ENCODE assay signal across 8 cellular contexts in the genomic region with DNA sequence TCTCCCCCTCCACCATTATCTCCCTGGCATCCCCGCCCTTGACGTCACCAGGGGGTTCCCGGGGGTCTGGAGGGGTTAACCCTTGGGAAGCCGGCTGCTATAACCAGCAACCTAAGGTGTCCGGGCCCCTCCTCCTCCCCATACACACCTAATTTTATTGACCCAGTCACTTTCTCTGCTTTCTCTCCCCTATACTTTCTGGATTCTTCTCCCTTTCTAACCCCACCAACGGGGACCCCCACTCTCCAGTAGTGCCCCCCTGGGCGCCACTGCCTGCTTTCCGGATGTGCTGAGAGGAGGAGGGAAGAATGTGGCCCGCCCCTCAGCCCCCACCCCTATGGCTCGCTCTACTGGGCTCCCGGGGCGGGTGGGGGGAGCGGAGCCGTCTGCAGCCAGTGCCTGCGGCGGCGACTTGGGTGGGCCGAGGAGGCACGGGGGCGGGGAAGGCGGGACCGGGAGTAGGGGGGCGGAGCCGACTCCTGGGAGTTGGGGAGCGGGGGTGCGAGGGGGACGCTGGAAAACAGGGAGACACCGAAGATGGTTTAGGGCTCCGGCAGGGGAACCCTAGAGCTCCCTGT. TPM values are rescaled to one million over a fixed set of nuclear protein-coding genes. Genes with fewer than 3 reads are reported as not detected.
A peak's percentile ranks its signal among the peaks of the same experiment; 100 is the strongest.
DNase-seq lines count a peak whose midpoint lies in the region; ATAC-seq lines count a peak whose summit lies in the region.

No MANE protein-coding gene starts in this region.

- peaks cover 20% of the 10 kb centered on the region for H3K27me3 Mint-ChIP-seq in activated CD4-positive, alpha-beta T cell treated with anti-CD3 and anti-CD28 coated beads, Interleukin-2, amount 10 ng/mL, durations not matched to agents 24 days and 14 days

- H3K9me3 Mint-ChIP-seq in activated CD4-positive, alpha-beta T cell treated with anti-CD3 and anti-CD28 coated beads, Interleukin-2, amount 10 ng/mL, durations not matched to agents 24 days and 14 days: no peaks in the 10 kb centered on the region

- peaks cover 1% of the 10 kb centered on the region for H3K36me3 Mint-ChIP-seq in activated CD4-positive, alpha-beta T cell treated with anti-CD3 and anti-CD28 coated beads, Interleukin-2, amount 10 ng/mL, durations not matched to agents 24 days and 14 days (ENCODE audit: low read depth)

- H3K4me1 Mint-ChIP-seq in activated CD4-positive, alpha-beta T cell treated with anti-CD3 and anti-CD28 coated beads, Interleukin-2, amount 10 ng/mL, durations not matched to agents 24 days and 14 days: peaks cover 45% of the 10 kb centered on the region

- peak overlapping the region; percentile 74 for H3K27ac Mint-ChIP-seq in activated CD4-positive, alpha-beta T cell treated with anti-CD3 and anti-CD28 coated beads, Interleukin-2, amount 10 ng/mL, durations not matched to agents 24 days and 14 days

- ATAC-seq in left lobe of liver (peak; percentile 2), esophagus mucosa (no peak)
- ATAC-seq in stimulated activated naive CD8-positive, alpha-beta T cell treated with anti-CD3 and anti-CD28 coated beads, Interleukin-15, Interleukin-2, amounts not matched to agents 100 U/mL and 50 U/mL, for 24 hours: no peak

- peak; percentile 76 for DNase-seq in activated CD4-positive, alpha-beta T cell treated with anti-CD3 and anti-CD28 coated beads, Interleukin-2, amount 10 ng/mL, durations not matched to agents 24 days and 14 days
- no peak for DNase-seq in activated CD4-positive, alpha-beta T cell treated with anti-CD3 and anti-CD28 coated beads, Interleukin-2, amount 50 U/mL, for 1 hour
- DNase-seq in RKO (ENCODE audit: low spot score): peak; percentile 79
- DNase-seq in cerebellar cortex (ENCODE audit: low spot score): peak; percentile 86
- DNase-seq in left lobe of liver (ENCODE audit: low spot score): no peak
- peak; percentile 70 for DNase-seq in stimulated activated naive CD8-positive, alpha-beta T cell treated with anti-CD3 and anti-CD28 coated beads, Interleukin-15, Interleukin-2, amounts not matched to agents 100 U/mL and 50 U/mL, for 24 hours
- DNase-seq in pons (ENCODE audit: low spot score): no peak

- peak overlapping the region; percentile 89 for H3K4me3 Mint-ChIP-seq in activated CD4-positive, alpha-beta T cell treated with anti-CD3 and anti-CD28 coated beads, Interleukin-2, amount 10 ng/mL, durations not matched to agents 24 days and 14 days

- intact Hi-C loops in activated CD4-positive, alpha-beta T cell treated with anti-CD3 and anti-CD28 coated beads, Interleukin-2, amount 10 ng/mL, durations not matched to agents 24 days and 14 days (cut with micrococcal nuclease): loop anchor here (5.0 kb wide), 2 partner anchors 161 to 281 kb away; no protein-coding TSS in a partner anchor

RNA-seq across cellular contexts. Expression of gene GLI1, which starts 1.8 kb away (rescaled TPM):
- 0.96 and 1.2 TPM in 2 replicates for total RNA-seq in activated CD4-positive, alpha-beta T cell treated with anti-CD3 and anti-CD28 coated beads, Interleukin-2, amount 10 ng/mL, durations not matched to agents 24 days and 14 days
- total RNA-seq in left lobe of liver: 0.20 TPM
- 0.72 TPM for total RNA-seq in esophagus mucosa

RNA-seq across cellular contexts. Expression of gene INHBE, which starts 6.3 kb away (rescaled TPM):
- 0.07 TPM in 1 of 2 replicates, not detected in the other for total RNA-seq in activated CD4-positive, alpha-beta T cell treated with anti-CD3 and anti-CD28 coated beads, Interleukin-2, amount 10 ng/mL, durations not matched to agents 24 days and 14 days
- 81.6 TPM for total RNA-seq in left lobe of liver
- total RNA-seq in esophagus mucosa: not detected

RNA-seq across cellular contexts. Expression of gene ARHGAP9, which starts 18.3 kb away (rescaled TPM):
- total RNA-seq in activated CD4-positive, alpha-beta T cell treated with anti-CD3 and anti-CD28 coated beads, Interleukin-2, amount 10 ng/mL, durations not matched to agents 24 days and 14 days: 102 and 103 TPM in 2 replicates
- total RNA-seq in left lobe of liver (4.3 TPM), esophagus mucosa (2.0 TPM)

RNA-seq across cellular contexts. Expression of gene MARS1, which starts 26.5 kb away (rescaled TPM):
- total RNA-seq in activated CD4-positive, alpha-beta T cell treated with anti-CD3 and anti-CD28 coated beads, Interleukin-2, amount 10 ng/mL, durations not matched to agents 24 days and 14 days: 307 and 316 TPM in 2 replicates
- total RNA-seq in left lobe of liver (71.1 TPM), esophagus mucosa (130 TPM)

RNA-seq across cellular contexts. Expression of gene INHBC, which starts 26.8 kb away (rescaled TPM):
- total RNA-seq in activated CD4-positive, alpha-beta T cell treated with anti-CD3 and anti-CD28 coated beads, Interleukin-2, amount 10 ng/mL, durations not matched to agents 24 days and 14 days: 0.12 TPM in 1 of 2 replicates, not detected in the other
- 51.9 TPM for total RNA-seq in left lobe of liver
- total RNA-seq in esophagus mucosa: not detected

Comparison
In these comparisons a context has a peak if more than half of its experiments do, and no peak if none do; other contexts are left out.
1. DNase-seq: peak in activated CD4-positive, alpha-beta T cell treated with anti-CD3 and anti-CD28 coated beads, Interleukin-2, amount 10 ng/mL, durations not matched to agents 24 days and 14 days (single experiment), RKO (single experiment), cerebellar cortex (single experiment) and stimulated activated naive CD8-positive, alpha-beta T cell treated with anti-CD3 and anti-CD28 coated beads, Interleukin-15, Interleukin-2, amounts not matched to agents 100 U/mL and 50 U/mL, for 24 hours (single experiment); none in activated CD4-positive, alpha-beta T cell treated with anti-CD3 and anti-CD28 coated beads, Interleukin-2, amount 50 U/mL, for 1 hour (single experiment), left lobe of liver (single experiment) and pons (single experiment).
2. RNA of gene INHBE, which starts 6.3 kb away (total RNA-seq): 81.6 TPM in left lobe of liver (single experiment); 0.07 TPM in activated CD4-positive, alpha-beta T cell treated with anti-CD3 and anti-CD28 coated beads, Interleukin-2, amount 10 ng/mL, durations not matched to agents 24 days and 14 days and not detected in esophagus mucosa (single experiment); every median in the first group is over 10 times any median in the second.
3. RNA of gene ARHGAP9, which starts 18.3 kb away (total RNA-seq): 102 to 103 TPM in activated CD4-positive, alpha-beta T cell treated with anti-CD3 and anti-CD28 coated beads, Interleukin-2, amount 10 ng/mL, durations not matched to agents 24 days and 14 days; 4.3 TPM in left lobe of liver (single experiment) and 2.0 TPM in esophagus mucosa (single experiment); every median in the first group is over 10 times any median in the second.